In the genomic region with DNA sequence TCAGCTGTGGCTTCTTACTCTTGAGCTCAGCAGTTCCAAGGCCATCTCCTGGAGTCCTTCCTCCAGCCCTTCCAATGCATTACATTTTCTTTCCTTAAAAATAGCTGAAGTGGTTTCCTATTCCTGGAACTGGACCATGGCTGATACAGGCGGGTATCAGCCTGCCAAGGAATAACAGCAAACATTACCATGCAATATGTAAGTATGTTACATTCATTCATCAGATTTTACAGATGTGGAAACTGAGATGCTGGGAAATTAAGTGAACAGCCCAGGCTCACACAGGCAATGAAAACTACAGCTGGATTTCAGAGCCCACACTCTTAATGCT, we compare ENCODE assay signal across 20 cellular contexts.
"Had no signal": no experiment of that assay in that cellular context is flagged by ENCODE, and none has a peak within 500 bp of the region (broad histone marks: within the 10 kb centered on the region; RNA-seq: fewer than 3 reads in every experiment).

No MANE protein-coding gene starts in this region.

- H3K79me2 ChIP-seq: hepatocyte had no signal

- H3K4me2 ChIP-seq: hepatocyte, smooth muscle cell had no signal

- H3K4me3 ChIP-seq: hepatocyte, mucosa of descending colon, smooth muscle cell had no signal

- H3K9me3 Mint-ChIP-seq: activated CD4-positive, alpha-beta T cell treated with anti-CD3 and anti-CD28 coated beads, Interleukin-2, amount 10 ng/mL, durations not matched to agents 7 days and 5 days; central memory CD8-positive, alpha-beta T cell; T-helper 2 cell treated with Interferon-gamma antibody and Interleukin-4, amounts not matched to agents 5 μg/mL and 100 μg/mL, for 36 hours had no signal

- H3K4me1 Mint-ChIP-seq: activated CD4-positive, alpha-beta T cell treated with anti-CD3 and anti-CD28 coated beads, Interleukin-2, amount 10 ng/mL, durations not matched to agents 7 days and 5 days; central memory CD8-positive, alpha-beta T cell; naive thymus-derived CD8-positive, alpha-beta T cell had no signal

- H3K27ac ChIP-seq: hepatocyte had no signal

- H3K27ac Mint-ChIP-seq: activated CD4-positive, alpha-beta T cell treated with anti-CD3 and anti-CD28 coated beads, Interleukin-2, amount 10 ng/mL, durations not matched to agents 7 days and 5 days; activated naive CD8-positive, alpha-beta T cell; activated T-cell treated with anti-CD3 and anti-CD28 coated beads, Interleukin-2, amount 50 U/mL, for 72 hours; naive thymus-derived CD8-positive, alpha-beta T cell; T-helper 2 cell treated with Interferon-gamma antibody and Interleukin-4, amounts not matched to agents 5 μg/mL and 100 μg/mL, for 36 hours; type B pancreatic cell had no signal

- H3K36me3 Mint-ChIP-seq: brain, type B pancreatic cell had no signal

- H3K9me3 ChIP-seq: mucosa of descending colon had no signal

- H3K4me3 Mint-ChIP-seq: activated CD4-positive, alpha-beta T cell treated with anti-CD3 and anti-CD28 coated beads, Interleukin-2, amount 10 ng/mL, durations not matched to agents 7 days and 5 days; activated naive CD8-positive, alpha-beta T cell; activated T-cell treated with anti-CD3 and anti-CD28 coated beads, Interleukin-2, amount 50 U/mL, for 72 hours; brain; central memory CD8-positive, alpha-beta T cell; naive thymus-derived CD8-positive, alpha-beta T cell; T-helper 2 cell treated with Interferon-gamma antibody and Interleukin-4, amounts not matched to agents 5 μg/mL and 100 μg/mL, for 36 hours; type B pancreatic cell had no signal

- ATAC-seq: activated T-cell treated with anti-CD3 and anti-CD28 coated beads, Interleukin-2, amount 50 U/mL, for 72 hours; naive thymus-derived CD8-positive, alpha-beta T cell; stimulated activated naive CD8-positive, alpha-beta T cell treated with anti-CD3 and anti-CD28 coated beads, Interleukin-15, Interleukin-2, amounts not matched to agents 100 U/mL and 50 U/mL, for 24 hours had no signal

- H3K27me3 Mint-ChIP-seq: activated naive CD8-positive, alpha-beta T cell; central memory CD8-positive, alpha-beta T cell; type B pancreatic cell had no signal

- H2AFZ ChIP-seq: hepatocyte had no signal

- DNase-seq: activated CD4-positive, alpha-beta T cell treated with anti-CD3 and anti-CD28 coated beads, Interleukin-2, amount 10 ng/mL, durations not matched to agents 7 days and 5 days; activated CD4-positive, CD25-positive, alpha-beta regulatory T cell; activated CD8-positive, alpha-beta memory T cell treated with anti-CD3 and anti-CD28 coated beads, Interleukin-2, amount 50 U/mL, for 48 hours; activated gamma-delta T cell; activated T-cell treated with anti-CD3 and anti-CD28 coated beads, Interleukin-2, amount 50 U/mL, for 72 hours; cortex of kidney; effector memory CD4-positive, alpha-beta T cell; islet precursor cell; naive thymus-derived CD8-positive, alpha-beta T cell; stimulated activated CD4-positive, alpha-beta T cell treated with anti-CD3 and anti-CD28 coated beads, Interleukin-4, amount 100 ng/mL, for 4 hours; stimulated activated CD8-positive, alpha-beta memory T cell treated with anti-CD3 and anti-CD28 coated beads, Interleukin-4, amount 100 ng/mL, for 48 hours; stimulated activated naive CD8-positive, alpha-beta T cell treated with anti-CD3 and anti-CD28 coated beads, Interleukin-15, Interleukin-2, amounts not matched to agents 100 U/mL and 50 U/mL, for 24 hours had no signal

- H3K27me3 ChIP-seq: hepatocyte had no signal
